ENCODE assay signal across 29 cellular contexts in genomic region chr11:100676901-100677300, GRCh38. TPM values are rescaled to one million over a fixed set of nuclear protein-coding genes. Genes with fewer than 3 reads are reported as not detected.
DNase-seq lines count a peak whose midpoint lies in the region; ATAC-seq and TF ChIP-seq lines count a peak whose summit lies in the region.
"Had no signal": no experiment of that assay in that cellular context is flagged by ENCODE, and none has a peak within 500 bp of the region (broad histone marks: within the 10 kb centered on the region; RNA-seq: fewer than 3 reads in every experiment).

No MANE protein-coding gene starts in this region.

- ATAC-seq in HG03280 (IDR thresholded peaks at IDR 0.05; ENCODE audit: unreplicated experiment) (no peak), left cardiac atrium (no peak)
- ATAC-seq: lower lobe of right lung; sciatic nerve; stimulated activated effector memory CD8-positive, alpha-beta T cell treated with anti-CD3 and anti-CD28 coated beads, Interleukin-12 subunit alpha, Interleukin-12 subunit beta, amount 100 ng/mL, for 72 hours; upper lobe of right lung had no signal

- H3K4me3 ChIP-seq in HUES6 (ENCODE audit: low read depth, low read length) (no peak overlapping the region), mammary epithelial cell (replicated peaks in 1 of 3; ENCODE audit: insufficient read depth in 1 of 3, low read depth in 2 of 3, low read length in 3 of 3) (no peak overlapping the region), iPS-20b (ENCODE audit: low read length) (no peak overlapping the region)
- H3K4me3 ChIP-seq: esophagus squamous epithelium, lower lobe of right lung, upper lobe of right lung had no signal

- no TSS peak for BruUV-seq in mammary epithelial cell (replicated peaks; lab: Mats Ljungman, UMichigan)

- H3K27ac ChIP-seq in HUES6 (ENCODE audit: low read depth, low read length): peak overlapping the region; percentile 84
- no peak overlapping the region for H3K27ac ChIP-seq in mammary epithelial cell (ENCODE audit: insufficient read depth, low read depth, low read length)
- H3K27ac ChIP-seq in iPS-20b (ENCODE audit: low read length): no peak overlapping the region
- H3K27ac ChIP-seq: esophagus squamous epithelium, lower lobe of right lung, RWPE1, upper lobe of right lung had no signal

- H3K4me3 Mint-ChIP-seq in osteocyte (ENCODE audit: unreplicated experiment): no peak overlapping the region
- H3K4me3 Mint-ChIP-seq: activated CD4-positive, alpha-beta memory T cell treated with anti-CD3 and anti-CD28 coated beads for 36 hours; activated naive CD4-positive, alpha-beta T cell treated with anti-CD3 and anti-CD28 coated beads, Interleukin-2, amount 50 U/mL, for 24 hours; activated T-helper 1 cell treated with anti-CD3 and anti-CD28 coated beads, Interleukin-12 subunit alpha, Interleukin-12 subunit beta, Interleukin-2, Interleukin-4 antibody, amounts not matched to agents 30 ng/mL and 10 ng/mL and 1 ng/mL, durations not matched to agents 14 hours and 24 hours and 36 hours; B cell; stimulated activated effector memory CD8-positive, alpha-beta T cell treated with anti-CD3 and anti-CD28 coated beads, Interleukin-12 subunit alpha, Interleukin-12 subunit beta, amount 100 ng/mL, for 72 hours had no signal

- no peak overlapping the region for H2AFZ ChIP-seq in mammary epithelial cell (ENCODE audit: low read depth, low read length)

- no peaks in the 10 kb centered on the region for H3K9me3 Mint-ChIP-seq in osteocyte (ENCODE audit: unreplicated experiment)
- H3K9me3 Mint-ChIP-seq: activated T-helper 1 cell treated with anti-CD3 and anti-CD28 coated beads, Interleukin-12 subunit alpha, Interleukin-12 subunit beta, Interleukin-2, Interleukin-4 antibody, amounts not matched to agents 30 ng/mL and 10 ng/mL and 1 ng/mL, durations not matched to agents 14 hours and 24 hours and 36 hours had no signal

- intact Hi-C loops in mammary epithelial cell (cut with micrococcal nuclease) (no loop called here), left cardiac atrium (cut with DNase I) (no loop called here)

- H4K20me1 ChIP-seq in mammary epithelial cell (ENCODE audit: insufficient read depth, low read length): no peaks in the 10 kb centered on the region

- TF ChIP-seq CTCF in mammary epithelial cell (conservative IDR thresholded peaks at IDR 0.05 in 1 of 2, IDR thresholded peaks at IDR 0.05 in 1 of 2; ENCODE audit: extremely low read depth in 1 of 2, insufficient read depth in 1 of 2, low read depth in 1 of 2, low read length in 2 of 2) (no peak), osteocyte (IDR thresholded peaks at IDR 0.05) (no peak)

- CTCF ChIA-PET in mammary epithelial cell (lab: Charles Lee; ENCODE audit: low non-redundant PET): no interaction called here

- H3K36me3 Mint-ChIP-seq in osteocyte (ENCODE audit: unreplicated experiment): no peaks in the 10 kb centered on the region
- H3K36me3 Mint-ChIP-seq: activated CD4-positive, alpha-beta memory T cell treated with anti-CD3 and anti-CD28 coated beads for 36 hours; activated naive CD4-positive, alpha-beta T cell treated with anti-CD3 and anti-CD28 coated beads, Interleukin-2, amount 50 U/mL, for 24 hours; stimulated activated effector memory CD8-positive, alpha-beta T cell treated with anti-CD3 and anti-CD28 coated beads, Interleukin-12 subunit alpha, Interleukin-12 subunit beta, amount 100 ng/mL, for 72 hours had no signal

- in situ Hi-C loops in mammary epithelial cell (cut with MboI; ENCODE audit: low sequenced_read_pairs in 2 of 2): loop anchor here in 1 of 2 donors (10.0 kb wide), 1 partner anchor 188 kb away; no protein-coding TSS in a partner anchor

- H3K36me3 ChIP-seq in HUES6 (ENCODE audit: control insufficient read depth, insufficient read depth, low read length) (no peaks in the 10 kb centered on the region), mammary epithelial cell (ENCODE audit: insufficient read depth, low read length) (no peaks in the 10 kb centered on the region), iPS-20b (ENCODE audit: insufficient read depth, low read depth, low read length) (no peaks in the 10 kb centered on the region)
- H3K36me3 ChIP-seq: esophagus squamous epithelium, lower lobe of right lung, upper lobe of right lung had no signal

- H3K79me2 ChIP-seq in mammary epithelial cell (ENCODE audit: insufficient read depth, low read length): no peaks in the 10 kb centered on the region

- 88% methylated on average over 4 of the region's 4 CpGs for WGBS in mammary epithelial cell (ENCODE audit: low coverage, missing lambda C conversion rate)

- no peaks in the 10 kb centered on the region for H3K27me3 Mint-ChIP-seq in osteocyte (ENCODE audit: unreplicated experiment)
- H3K27me3 Mint-ChIP-seq: activated CD4-positive, alpha-beta memory T cell treated with anti-CD3 and anti-CD28 coated beads for 36 hours; activated naive CD4-positive, alpha-beta T cell treated with anti-CD3 and anti-CD28 coated beads, Interleukin-2, amount 50 U/mL, for 24 hours had no signal

- dilution Hi-C loops in mammary epithelial cell (cut with HindIII; ENCODE audit: low sequenced_read_pairs): no loop called here

- no peak overlapping the region for H3K4me2 ChIP-seq in mammary epithelial cell (ENCODE audit: insufficient read depth, low read depth, low read length)

- H3K9ac ChIP-seq in HUES6 (ENCODE audit: low read length) (peak overlapping the region; percentile 34), mammary epithelial cell (ENCODE audit: insufficient read depth, low read length) (no peak overlapping the region), iPS-20b (ENCODE audit: low read depth, low read length) (peak overlapping the region; percentile 14; the same call in 1 of the 2 replicates)

- H3K4me1 Mint-ChIP-seq in osteocyte (ENCODE audit: unreplicated experiment): peaks cover 8% of the 10 kb centered on the region
- H3K4me1 Mint-ChIP-seq: activated naive CD4-positive, alpha-beta T cell treated with anti-CD3 and anti-CD28 coated beads, Interleukin-2, amount 50 U/mL, for 24 hours; stimulated activated effector memory CD8-positive, alpha-beta T cell treated with anti-CD3 and anti-CD28 coated beads, Interleukin-12 subunit alpha, Interleukin-12 subunit beta, amount 100 ng/mL, for 72 hours had no signal

- H3K9me3 ChIP-seq in HUES6 (ENCODE audit: control insufficient read depth, insufficient read depth, low read depth, low read length) (no peaks in the 10 kb centered on the region), mammary epithelial cell (replicated peaks; ENCODE audit: insufficient read depth, low read length) (no peaks in the 10 kb centered on the region), iPS-20b (ENCODE audit: insufficient read depth, low read depth, low read length) (no peaks in the 10 kb centered on the region)
- H3K9me3 ChIP-seq: esophagus squamous epithelium, lower lobe of right lung, upper lobe of right lung had no signal

- H3K27me3 ChIP-seq in HUES6 (ENCODE audit: control insufficient read depth, insufficient read depth, low read length): no peaks in the 10 kb centered on the region
- no peaks in the 10 kb centered on the region for H3K27me3 ChIP-seq in mammary epithelial cell (ENCODE audit: insufficient read depth, low read length)
- no peaks in the 10 kb centered on the region for H3K27me3 ChIP-seq in iPS-20b (ENCODE audit: insufficient read depth, low read length)
- H3K27me3 ChIP-seq: esophagus squamous epithelium, upper lobe of right lung had no signal

- DNase-seq in Daoy (ENCODE audit: low read depth): peak; percentile 25
- peak; percentile 39 for DNase-seq in mammary epithelial cell
- DNase-seq in left cardiac atrium: no peak
- no peak for DNase-seq in osteocyte (ENCODE audit: extremely low spot score, unreplicated experiment)
- no peak for DNase-seq in NCI-H510A treated with DMSO at 0.1 percent for 48 hours (lab: John Stamatoyannopoulos, UW)
- DNase-seq: activated CD4-positive, alpha-beta memory T cell treated with anti-CD3 and anti-CD28 coated beads for 36 hours; activated CD4-positive, CD25-positive, alpha-beta regulatory T cell treated with anti-CD3 and anti-CD28 coated beads, Interleukin-2, amount 50 U/mL, for 72 hours; activated CD8-positive, alpha-beta memory T cell treated with anti-CD3 and anti-CD28 coated beads, Interleukin-2, amount 50 U/mL, for 4 hours; anterior cingulate cortex; cortex of kidney; esophagus squamous epithelium; foreskin melanocyte; KBM-7; lower lobe of right lung; NCI-H1436 treated with DMSO at 0.1 percent for 48 hours; NCI-H2107; NCI-H446 treated with DMSO at 0.1 percent for 48 hours; stimulated activated CD4-positive, alpha-beta T cell treated with anti-CD3 and anti-CD28 coated beads, Interleukin-4, amount 100 ng/mL, for 24 hours; T-helper 1 cell; upper lobe of right lung had no signal

- H3K4me1 ChIP-seq in HUES6 (ENCODE audit: control insufficient read depth, insufficient read depth, low read length): peaks cover 11% of the 10 kb centered on the region
- H3K4me1 ChIP-seq in mammary epithelial cell (ENCODE audit: insufficient read depth, low read length): peaks cover 7% of the 10 kb centered on the region
- peaks cover 9% of the 10 kb centered on the region; the same call in 1 of the 2 replicates for H3K4me1 ChIP-seq in iPS-20b (ENCODE audit: insufficient read depth, low read length)
- H3K4me1 ChIP-seq: upper lobe of right lung had no signal

- no peak overlapping the region for H3K27ac Mint-ChIP-seq in osteocyte (ENCODE audit: unreplicated experiment)
- H3K27ac Mint-ChIP-seq: activated CD4-positive, alpha-beta memory T cell treated with anti-CD3 and anti-CD28 coated beads for 36 hours; activated naive CD4-positive, alpha-beta T cell treated with anti-CD3 and anti-CD28 coated beads, Interleukin-2, amount 50 U/mL, for 24 hours; activated T-helper 1 cell treated with anti-CD3 and anti-CD28 coated beads, Interleukin-12 subunit alpha, Interleukin-12 subunit beta, Interleukin-2, Interleukin-4 antibody, amounts not matched to agents 30 ng/mL and 10 ng/mL and 1 ng/mL, durations not matched to agents 14 hours and 24 hours and 36 hours; B cell; stimulated activated effector memory CD8-positive, alpha-beta T cell treated with anti-CD3 and anti-CD28 coated beads, Interleukin-12 subunit alpha, Interleukin-12 subunit beta, amount 100 ng/mL, for 72 hours had no signal

RNA-seq across cellular contexts. Expression of gene ARHGAP42, which starts 10.2 kb away (rescaled TPM):
- 6.7 and 6.9 TPM in 2 replicates for total RNA-seq in Daoy (2014; rRNA removed; shearing (Covaris generic))
- total RNA-seq in mammary epithelial cell (10 to 100 TPM in 1 of 2 donors, 1 to 10 TPM in 1; 6.0 to 17.0 TPM), left cardiac atrium (10 to 100 TPM in 1 of 2 donors, 1 to 10 TPM in 1; 9.0 to 12.8 TPM), osteocyte (12.7 and 14.2 TPM in 2 replicates)
- polyA plus RNA-seq in mammary epithelial cell: 2.6 TPM
- polyA minus RNA-seq in mammary epithelial cell: 2.9 TPM
- total RNA-seq: activated CD4-positive, alpha-beta memory T cell treated with anti-CD3 and anti-CD28 coated beads for 36 hours had no signal

Comparison
In these comparisons a context has a peak if more than half of its experiments do, and no peak if none do; other contexts are left out.
1. DNase-seq: peak in Daoy (single experiment) and mammary epithelial cell (single experiment); none in left cardiac atrium (single experiment), osteocyte (single experiment) and NCI-H510A treated with DMSO at 0.1 percent for 48 hours (single experiment).